8 cellular contexts compared by ENCODE assay signal in genomic region chr19:58304255-58304654, GRCh38. TPM values are rescaled to one million over a fixed set of nuclear protein-coding genes. Genes with fewer than 3 reads are reported as not detected.
DNase-seq lines count a peak whose midpoint lies in the region; ATAC-seq, FAIRE-seq and TF ChIP-seq lines count a peak whose summit lies in the region.

No MANE protein-coding gene starts in this region.

- H3K9me1 ChIP-seq in keratinocyte (ENCODE audit: control insufficient read depth, extremely low read depth, insufficient read depth, low read length), result no peaks in the 10 kb centered on the region

- peaks cover 13% of the 10 kb centered on the region for H3K4me1 ChIP-seq in keratinocyte (ENCODE audit: control insufficient read depth, extremely low read depth, insufficient read depth, low read length)
- peaks cover 0 to 19% (median 10%) of the 10 kb centered on the region in 4 donors for H3K4me1 ChIP-seq in tibial artery

- dilution Hi-C loops in keratinocyte (cut with MboI; ENCODE audit: extremely low pct_ligation_motif_present, low sequenced_read_pairs), result no loop called here

- peaks cover 36% of the 10 kb centered on the region for H3K79me2 ChIP-seq in keratinocyte (ENCODE audit: control insufficient read depth, insufficient read depth, low read length)

- no peaks in the 10 kb centered on the region for H3K27me3 Mint-ChIP-seq in activated naive CD4-positive, alpha-beta T cell treated with anti-CD3 and anti-CD28 coated beads, Interleukin-2, amount 10 ng/mL, durations not matched to agents 7 days and 5 days
- H3K27me3 Mint-ChIP-seq in activated naive CD8-positive, alpha-beta T cell, result no peaks in the 10 kb centered on the region

- no peak overlapping the region for H2AFZ ChIP-seq in keratinocyte (ENCODE audit: control insufficient read depth, low read length)

- peaks cover 73% of the 10 kb centered on the region for H3K36me3 Mint-ChIP-seq in activated naive CD4-positive, alpha-beta T cell treated with anti-CD3 and anti-CD28 coated beads, Interleukin-2, amount 10 ng/mL, durations not matched to agents 7 days and 5 days
- H3K36me3 Mint-ChIP-seq in activated naive CD8-positive, alpha-beta T cell, result peaks cover 25% of the 10 kb centered on the region

- H3K27me3 ChIP-seq in keratinocyte (ENCODE audit: control insufficient read depth, extremely low read depth, insufficient read depth, low read length) (no peaks in the 10 kb centered on the region), tibial artery (no peaks in the 10 kb centered on the region)

- DNase-seq in activated naive CD4-positive, alpha-beta T cell treated with anti-CD3 and anti-CD28 coated beads, Interleukin-2, amount 10 ng/mL, durations not matched to agents 7 days and 5 days, result no peak
- DNase-seq in activated naive CD4-positive, alpha-beta T cell treated with Interleukin-2 at 50 U/mL for 16 hours, result no peak
- DNase-seq in keratinocyte (ENCODE audit: low read depth, low spot score) (no peak), tibial artery (no peak), SHP77 treated with DMSO at 0.1 percent for 48 hours (lab: John Stamatoyannopoulos, UW) (no peak)

- peak overlapping the region in 1 of 3 experiments; percentile 95 for H3K4me3 ChIP-seq in keratinocyte (ENCODE audit: control insufficient read depth in 2 of 3, extremely low read depth in 1 of 3, insufficient read depth in 2 of 3, low read depth in 1 of 3, low read length in 3 of 3)
- peak overlapping the region in 1 of 2 donors; percentile 78 for H3K4me3 ChIP-seq in tibial artery

- H3K4me1 Mint-ChIP-seq in activated naive CD4-positive, alpha-beta T cell treated with anti-CD3 and anti-CD28 coated beads, Interleukin-2, amount 10 ng/mL, durations not matched to agents 7 days and 5 days, result peaks cover 44% of the 10 kb centered on the region
- H3K4me1 Mint-ChIP-seq in activated naive CD8-positive, alpha-beta T cell (ENCODE audit: low read depth), result peaks cover 46% of the 10 kb centered on the region

- H3K9me3 ChIP-seq in keratinocyte (ENCODE audit: control insufficient read depth, low read depth, low read length), result no peaks in the 10 kb centered on the region
- peaks cover 0 to 9% (median 0%) of the 10 kb centered on the region in 3 donors for H3K9me3 ChIP-seq in tibial artery

- H3K36me3 ChIP-seq in keratinocyte (ENCODE audit: control insufficient read depth in 2 of 2, extremely low read depth in 1 of 2, insufficient read depth in 2 of 2, low read length in 2 of 2) (peaks cover 9 to 23% of the 10 kb centered on the region in 2 experiments), tibial artery (peaks cover 33 to 57% (median 51%) of the 10 kb centered on the region in 3 donors)

- no peaks in the 10 kb centered on the region for H4K20me1 ChIP-seq in keratinocyte (ENCODE audit: control insufficient read depth, extremely low read depth, insufficient read depth, low read length)

- H3K4me2 ChIP-seq in keratinocyte (ENCODE audit: control insufficient read depth, extremely low read depth, insufficient read depth, low read depth, low read length), result peak overlapping the region; percentile 98

- peak overlapping the region; percentile 93 for H3K4me3 Mint-ChIP-seq in activated naive CD4-positive, alpha-beta T cell treated with anti-CD3 and anti-CD28 coated beads, Interleukin-2, amount 10 ng/mL, durations not matched to agents 7 days and 5 days
- H3K4me3 Mint-ChIP-seq in activated naive CD8-positive, alpha-beta T cell, result peak overlapping the region; percentile 96

- no peak for ATAC-seq in HG03571 (IDR thresholded peaks at IDR 0.05; ENCODE audit: unreplicated experiment)
- ATAC-seq in HG02623 (IDR thresholded peaks at IDR 0.05; ENCODE audit: unreplicated experiment), result no peak

- H3K9ac ChIP-seq in keratinocyte (ENCODE audit: control insufficient read depth, extremely low read depth, insufficient read depth, low read length), result no peak overlapping the region

- H3K27ac Mint-ChIP-seq in activated naive CD4-positive, alpha-beta T cell treated with anti-CD3 and anti-CD28 coated beads, Interleukin-2, amount 10 ng/mL, durations not matched to agents 7 days and 5 days, result peak overlapping the region; percentile 98
- peak overlapping the region; percentile 98 for H3K27ac Mint-ChIP-seq in activated naive CD8-positive, alpha-beta T cell

- H3K27ac ChIP-seq in keratinocyte (ENCODE audit: control insufficient read depth, insufficient read depth, low read length) (no peak overlapping the region), tibial artery (peak overlapping the region; percentile 81 to 93)

- CTCF ChIA-PET in activated naive CD4-positive, alpha-beta T cell treated with anti-CD3 and anti-CD28 coated beads, Interleukin-2, amount 10 ng/mL, durations not matched to agents 7 days and 5 days (lab: Charles Lee), result no interaction called here

- peaks cover 25% of the 10 kb centered on the region for H3K9me3 Mint-ChIP-seq in activated naive CD4-positive, alpha-beta T cell treated with anti-CD3 and anti-CD28 coated beads, Interleukin-2, amount 10 ng/mL, durations not matched to agents 7 days and 5 days
- no peaks in the 10 kb centered on the region for H3K9me3 Mint-ChIP-seq in activated naive CD8-positive, alpha-beta T cell (ENCODE audit: low read depth)

- FAIRE-seq in keratinocyte (lab: Jason Lieb, UNC), result no peak

- TF ChIP-seq CTCF in keratinocyte (optimal IDR thresholded peaks at IDR 0.05 in 1 of 3, IDR thresholded peaks at IDR 0.05 in 1 of 3, conservative IDR thresholded peaks at IDR 0.05 in 1 of 3; ENCODE audit: extremely low read depth in 1 of 3, insufficient read depth in 2 of 3, low read length in 3 of 3) (no peak), tibial artery (IDR thresholded peaks at IDR 0.05) (no peak)

- intact Hi-C loops in tibial artery (cut with DNase I; ENCODE audit: low total_unique reads), result loop anchor here (2.0 to 5.0 kb wide), 2 partner anchors 25 to 122 kb away; partner anchors contain the start of genes ZNF274 and ZNF8

RNA-seq across cellular contexts. Expression of gene ERVK3-1, which starts 0.9 kb away (rescaled TPM):
- 42.5 to 48.6 TPM (median 44.8 TPM) in 3 replicates for polyA plus RNA-seq in keratinocyte
- polyA plus RNA-seq in keratinocyte (2011; ENCODE audit: low read depth), result 95.8 TPM
- 31.4 and 34.7 TPM in 2 replicates for polyA plus RNA-seq in keratinocyte (2011; cell fraction: cytosol; rRNA removed)
- polyA plus RNA-seq in keratinocyte (2011; cell fraction: nucleus; rRNA removed), result 67.3 and 77.7 TPM in 2 replicates
- polyA plus RNA-seq in keratinocyte (2012; ENCODE audit: low replicate concordance), result 38.3 and 47.8 TPM in 2 replicates
- 16.5 to 24.7 TPM (median 22.6 TPM) in 3 replicates for polyA minus RNA-seq in keratinocyte
- 7.3 TPM for polyA minus RNA-seq in keratinocyte (2011; cell fraction: cytosol; rRNA and poly(A)+ RNA removed)
- 14.1 and 17.4 TPM in 2 replicates for polyA minus RNA-seq in keratinocyte (2011; cell fraction: nucleus; rRNA and poly(A)+ RNA removed)

RNA-seq across cellular contexts. Expression of gene ZSCAN22, which starts 22.5 kb away (rescaled TPM):
- 2.5 to 3.4 TPM (median 2.8 TPM) in 3 replicates for polyA plus RNA-seq in keratinocyte
- polyA plus RNA-seq in keratinocyte (2011; ENCODE audit: low read depth), result 0.54 TPM
- polyA plus RNA-seq in keratinocyte (2011; cell fraction: cytosol; rRNA removed), result 1.5 and 2.0 TPM in 2 replicates
- 4.6 and 4.9 TPM in 2 replicates for polyA plus RNA-seq in keratinocyte (2011; cell fraction: nucleus; rRNA removed)
- 1.6 and 1.8 TPM in 2 replicates for polyA plus RNA-seq in keratinocyte (2012; ENCODE audit: low replicate concordance)
- polyA minus RNA-seq in keratinocyte, result 4.1 to 7.2 TPM (median 6.2 TPM) in 3 replicates
- 2.7 TPM for polyA minus RNA-seq in keratinocyte (2011; cell fraction: cytosol; rRNA and poly(A)+ RNA removed)
- polyA minus RNA-seq in keratinocyte (2011; cell fraction: nucleus; rRNA and poly(A)+ RNA removed), result 3.1 and 5.0 TPM in 2 replicates

RNA-seq across cellular contexts. Expression of gene ZNF8, which starts 25.5 kb away (rescaled TPM):
- 2.5 to 2.8 TPM (median 2.7 TPM) in 3 replicates for polyA plus RNA-seq in keratinocyte
- polyA plus RNA-seq in keratinocyte (2011; ENCODE audit: low read depth), result 0.46 TPM
- 1.6 and 1.9 TPM in 2 replicates for polyA plus RNA-seq in keratinocyte (2011; cell fraction: cytosol; rRNA removed)
- 9.1 and 10.3 TPM in 2 replicates for polyA plus RNA-seq in keratinocyte (2011; cell fraction: nucleus; rRNA removed)
- polyA plus RNA-seq in keratinocyte (2012; ENCODE audit: low replicate concordance), result 1.9 and 2.2 TPM in 2 replicates
- polyA minus RNA-seq in keratinocyte, result 8.2 to 12.8 TPM (median 9.0 TPM) in 3 replicates
- 5.4 TPM for polyA minus RNA-seq in keratinocyte (2011; cell fraction: cytosol; rRNA and poly(A)+ RNA removed)
- polyA minus RNA-seq in keratinocyte (2011; cell fraction: nucleus; rRNA and poly(A)+ RNA removed), result 8.3 and 16.7 TPM in 2 replicates

RNA-seq across cellular contexts. Expression of gene A1BG, which starts 49.0 kb away (rescaled TPM):
- 1.4 to 2.5 TPM (median 1.8 TPM) in 3 replicates for polyA plus RNA-seq in keratinocyte
- polyA plus RNA-seq in keratinocyte (2011; ENCODE audit: low read depth), result not detected
- 0.75 and 3.1 TPM in 2 replicates for polyA plus RNA-seq in keratinocyte (2011; cell fraction: cytosol; rRNA removed)
- polyA plus RNA-seq in keratinocyte (2011; cell fraction: nucleus; rRNA removed), result 0.46 and 1.2 TPM in 2 replicates
- polyA plus RNA-seq in keratinocyte (2012; ENCODE audit: low replicate concordance), result 2.7 and 4.1 TPM in 2 replicates
- polyA minus RNA-seq in keratinocyte, result 0.10 to 0.23 TPM in 2 of 3 replicates, not detected in the other
- polyA minus RNA-seq in keratinocyte (2011; cell fraction: cytosol; rRNA and poly(A)+ RNA removed), result not detected
- polyA minus RNA-seq in keratinocyte (2011; cell fraction: nucleus; rRNA and poly(A)+ RNA removed), result not detected in 2 replicates

RNA-seq across cellular contexts. Expression of gene ZNF497, which starts 58.3 kb away (rescaled TPM):
- 0.29 to 0.72 TPM (median 0.32 TPM) in 3 replicates for polyA plus RNA-seq in keratinocyte
- polyA plus RNA-seq in keratinocyte (2011; ENCODE audit: low read depth), result not detected
- 0.13 and 0.23 TPM in 2 replicates for polyA plus RNA-seq in keratinocyte (2011; cell fraction: cytosol; rRNA removed)
- polyA plus RNA-seq in keratinocyte (2011; cell fraction: nucleus; rRNA removed), result 0.97 and 1.5 TPM in 2 replicates
- polyA plus RNA-seq in keratinocyte (2012; ENCODE audit: low replicate concordance), result 0.44 and 0.68 TPM in 2 replicates
- 0.29 to 0.69 TPM (median 0.30 TPM) in 3 replicates for polyA minus RNA-seq in keratinocyte
- not detected for polyA minus RNA-seq in keratinocyte (2011; cell fraction: cytosol; rRNA and poly(A)+ RNA removed)
- polyA minus RNA-seq in keratinocyte (2011; cell fraction: nucleus; rRNA and poly(A)+ RNA removed), result 0.84 and 0.93 TPM in 2 replicates
